In genomic region chr2:133314761-133315160, GRCh38 we compare ENCODE assay signal across 2 cellular contexts.
TF ChIP-seq lines count a peak whose summit lies in the region.

No MANE protein-coding gene starts in this region.

TF ChIP-seq in GM23338, 12 proteins besides CTCF, POLR2A, EP300 and RAD21:
- TF ChIP-seq EZH2phosphoT487 (IDR thresholded peaks at IDR 0.05; ENCODE audit: unreplicated experiment) (no peak), JUNB (IDR thresholded peaks at IDR 0.05; ENCODE audit: unreplicated experiment) (no peak), REST (IDR thresholded peaks at IDR 0.05; ENCODE audit: unreplicated experiment) (no peak), NANOG (IDR thresholded peaks at IDR 0.05; ENCODE audit: borderline replicate concordance) (no peak), EZH2 (IDR thresholded peaks at IDR 0.05; ENCODE audit: low read depth, unreplicated experiment) (no peak), ZNF331 (CRISPR knock-in tag; IDR thresholded peaks at IDR 0.05; ENCODE audit: low read depth) (no peak), STAT1 (IDR thresholded peaks at IDR 0.05; ENCODE audit: unreplicated experiment) (no peak), CREB1 (CRISPR knock-in tag; IDR thresholded peaks at IDR 0.05; ENCODE audit: low read depth) (no peak), POLR2AphosphoS5 (IDR thresholded peaks at IDR 0.05; ENCODE audit: low read depth) (no peak), ZNF114 (CRISPR knock-in tag; IDR thresholded peaks at IDR 0.05) (no peak)
- TF ChIP-seq, protein P1, sequence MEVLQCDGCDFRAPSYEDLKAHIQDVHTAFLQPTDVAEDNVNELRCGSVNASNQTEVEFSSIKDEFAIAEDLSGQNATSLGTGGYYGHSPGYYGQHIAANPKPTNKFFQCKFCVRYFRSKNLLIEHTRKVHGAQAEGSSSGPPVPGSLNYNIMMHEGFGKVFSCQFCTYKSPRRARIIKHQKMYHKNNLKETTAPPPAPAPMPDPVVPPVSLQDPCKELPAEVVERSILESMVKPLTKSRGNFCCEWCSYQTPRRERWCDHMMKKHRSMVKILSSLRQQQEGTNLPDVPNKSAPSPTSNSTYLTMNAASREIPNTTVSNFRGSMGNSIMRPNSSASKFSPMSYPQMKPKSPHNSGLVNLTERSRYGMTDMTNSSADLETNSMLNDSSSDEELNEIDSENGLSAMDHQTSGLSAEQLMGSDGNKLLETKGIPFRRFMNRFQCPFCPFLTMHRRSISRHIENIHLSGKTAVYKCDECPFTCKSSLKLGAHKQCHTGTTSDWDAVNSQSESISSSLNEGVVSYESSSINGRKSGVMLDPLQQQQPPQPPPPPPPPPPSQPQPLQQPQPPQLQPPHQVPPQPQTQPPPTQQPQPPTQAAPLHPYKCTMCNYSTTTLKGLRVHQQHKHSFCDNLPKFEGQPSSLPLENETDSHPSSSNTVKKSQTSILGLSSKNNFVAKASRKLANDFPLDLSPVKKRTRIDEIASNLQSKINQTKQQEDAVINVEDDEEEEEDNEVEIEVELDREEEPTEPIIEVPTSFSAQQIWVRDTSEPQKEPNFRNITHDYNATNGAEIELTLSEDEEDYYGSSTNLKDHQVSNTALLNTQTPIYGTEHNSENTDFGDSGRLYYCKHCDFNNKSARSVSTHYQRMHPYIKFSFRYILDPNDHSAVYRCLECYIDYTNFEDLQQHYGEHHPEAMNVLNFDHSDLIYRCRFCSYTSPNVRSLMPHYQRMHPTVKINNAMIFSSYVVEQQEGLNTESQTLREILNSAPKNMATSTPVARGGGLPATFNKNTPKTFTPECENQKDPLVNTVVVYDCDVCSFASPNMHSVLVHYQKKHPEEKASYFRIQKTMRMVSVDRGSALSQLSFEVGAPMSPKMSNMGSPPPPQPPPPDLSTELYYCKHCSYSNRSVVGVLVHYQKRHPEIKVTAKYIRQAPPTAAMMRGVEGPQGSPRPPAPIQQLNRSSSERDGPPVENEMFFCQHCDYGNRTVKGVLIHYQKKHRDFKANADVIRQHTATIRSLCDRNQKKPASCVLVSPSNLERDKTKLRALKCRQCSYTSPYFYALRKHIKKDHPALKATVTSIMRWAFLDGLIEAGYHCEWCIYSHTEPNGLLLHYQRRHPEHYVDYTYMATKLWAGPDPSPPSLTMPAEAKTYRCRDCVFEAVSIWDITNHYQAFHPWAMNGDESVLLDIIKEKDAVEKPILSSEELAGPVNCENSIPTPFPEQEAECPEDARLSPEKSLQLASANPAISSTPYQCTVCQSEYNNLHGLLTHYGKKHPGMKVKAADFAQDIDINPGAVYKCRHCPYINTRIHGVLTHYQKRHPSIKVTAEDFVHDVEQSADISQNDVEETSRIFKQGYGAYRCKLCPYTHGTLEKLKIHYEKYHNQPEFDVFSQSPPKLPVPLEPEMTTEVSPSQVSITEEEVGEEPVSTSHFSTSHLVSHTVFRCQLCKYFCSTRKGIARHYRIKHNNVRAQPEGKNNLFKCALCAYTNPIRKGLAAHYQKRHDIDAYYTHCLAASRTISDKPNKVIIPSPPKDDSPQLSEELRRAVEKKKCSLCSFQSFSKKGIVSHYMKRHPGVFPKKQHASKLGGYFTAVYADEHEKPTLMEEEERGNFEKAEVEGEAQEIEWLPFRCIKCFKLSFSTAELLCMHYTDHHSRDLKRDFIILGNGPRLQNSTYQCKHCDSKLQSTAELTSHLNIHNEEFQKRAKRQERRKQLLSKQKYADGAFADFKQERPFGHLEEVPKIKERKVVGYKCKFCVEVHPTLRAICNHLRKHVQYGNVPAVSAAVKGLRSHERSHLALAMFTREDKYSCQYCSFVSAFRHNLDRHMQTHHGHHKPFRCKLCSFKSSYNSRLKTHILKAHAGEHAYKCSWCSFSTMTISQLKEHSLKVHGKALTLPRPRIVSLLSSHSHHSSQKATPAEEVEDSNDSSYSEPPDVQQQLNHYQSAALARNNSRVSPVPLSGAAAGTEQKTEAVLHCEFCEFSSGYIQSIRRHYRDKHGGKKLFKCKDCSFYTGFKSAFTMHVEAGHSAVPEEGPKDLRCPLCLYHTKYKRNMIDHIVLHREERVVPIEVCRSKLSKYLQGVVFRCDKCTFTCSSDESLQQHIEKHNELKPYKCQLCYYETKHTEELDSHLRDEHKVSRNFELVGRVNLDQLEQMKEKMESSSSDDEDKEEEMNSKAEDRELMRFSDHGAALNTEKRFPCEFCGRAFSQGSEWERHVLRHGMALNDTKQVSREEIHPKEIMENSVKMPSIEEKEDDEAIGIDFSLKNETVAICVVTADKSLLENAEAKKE (CRISPR knock-in tag; IDR thresholded peaks at IDR 0.05) = no peak
- TF ChIP-seq, protein P2, sequence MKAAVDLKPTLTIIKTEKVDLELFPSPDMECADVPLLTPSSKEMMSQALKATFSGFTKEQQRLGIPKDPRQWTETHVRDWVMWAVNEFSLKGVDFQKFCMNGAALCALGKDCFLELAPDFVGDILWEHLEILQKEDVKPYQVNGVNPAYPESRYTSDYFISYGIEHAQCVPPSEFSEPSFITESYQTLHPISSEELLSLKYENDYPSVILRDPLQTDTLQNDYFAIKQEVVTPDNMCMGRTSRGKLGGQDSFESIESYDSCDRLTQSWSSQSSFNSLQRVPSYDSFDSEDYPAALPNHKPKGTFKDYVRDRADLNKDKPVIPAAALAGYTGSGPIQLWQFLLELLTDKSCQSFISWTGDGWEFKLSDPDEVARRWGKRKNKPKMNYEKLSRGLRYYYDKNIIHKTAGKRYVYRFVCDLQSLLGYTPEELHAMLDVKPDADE (IDR thresholded peaks at IDR 0.05) = no peak
TF ChIP-seq in GM23338: peak in this region for 0.

TF ChIP-seq in H1, 55 proteins besides CTCF, POLR2A, EP300 and RAD21:
- TF ChIP-seq RFX5 (IDR thresholded peaks at IDR 0.05; ENCODE audit: borderline replicate concordance, low read depth, low read length) = no peak
- TF ChIP-seq TEAD4 (IDR thresholded peaks at IDR 0.05; ENCODE audit: low read depth, low read length) = peak; percentile 93
